ENCODE assay signal across 8 cellular contexts in the genomic region with DNA sequence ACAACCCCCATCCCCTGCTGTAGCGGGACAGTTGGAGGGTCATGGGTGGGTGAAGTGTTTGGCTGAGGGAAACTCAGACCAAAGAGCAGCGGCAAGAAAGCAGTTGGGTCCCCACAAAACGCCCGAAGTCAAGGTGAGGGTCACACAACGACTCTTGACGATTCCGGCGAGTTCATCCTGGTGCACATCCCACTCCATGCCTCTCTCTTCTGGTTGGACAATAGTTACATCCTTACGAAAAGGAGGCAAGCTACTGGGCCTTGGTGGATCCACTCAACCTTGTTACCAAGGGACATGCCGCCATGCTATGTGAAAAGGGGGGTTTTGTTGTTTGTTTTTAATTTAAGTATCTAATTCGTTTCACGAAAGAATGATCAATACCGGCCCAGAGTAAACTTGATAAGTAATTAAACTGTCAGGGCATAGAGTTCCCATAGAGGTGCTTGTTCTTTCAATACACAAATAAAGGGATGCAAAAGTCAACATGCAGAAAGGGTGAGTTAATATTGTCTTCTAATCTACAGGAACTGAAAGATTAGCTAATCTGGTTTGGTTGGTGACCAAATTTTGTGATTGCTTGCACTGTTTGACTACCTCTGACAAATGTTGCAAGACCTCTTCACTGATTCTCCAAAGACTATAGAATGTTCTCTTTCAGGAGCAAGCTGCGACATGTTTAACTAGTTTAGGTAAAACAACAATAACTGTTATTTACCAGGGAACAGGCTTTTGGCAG. TPM values are rescaled to one million over a fixed set of nuclear protein-coding genes. Genes with fewer than 3 reads are reported as not detected.
DNase-seq lines count a peak whose midpoint lies in the region; ATAC-seq and TF ChIP-seq lines count a peak whose summit lies in the region.

No MANE protein-coding gene starts in this region.

- H3K36me3 Mint-ChIP-seq in memory B cell (peaks cover 16% of the 10 kb centered on the region), type B pancreatic cell (peaks cover 33% of the 10 kb centered on the region)

- no peaks in the 10 kb centered on the region for H3K9me3 Mint-ChIP-seq in memory B cell
- H3K9me3 Mint-ChIP-seq in type B pancreatic cell: no peaks in the 10 kb centered on the region

- TF ChIP-seq CTCF in BE2C (IDR thresholded peaks at IDR 0.05; ENCODE audit: low read depth, low read length): no peak
- no peak for TF ChIP-seq CTCF in type B pancreatic cell (conservative IDR thresholded peaks at IDR 0.05)

- H3K4me1 Mint-ChIP-seq in memory B cell (peaks cover 13% of the 10 kb centered on the region), type B pancreatic cell (ENCODE audit: unreplicated experiment) (peaks cover 31% of the 10 kb centered on the region)

- peak overlapping the region; percentile 96 for H3K27ac Mint-ChIP-seq in memory B cell
- peak overlapping the region; percentile 97 for H3K27ac Mint-ChIP-seq in type B pancreatic cell

- DNase-seq in BE2C (peak; percentile 24), H7 (peak; percentile 3), SHP77 (lab: John Stamatoyannopoulos, UW) (peak; percentile 37 to 48), memory B cell (ENCODE audit: low spot score in 2 of 2) (no peak), type B pancreatic cell (ENCODE audit: extremely low spot score, unreplicated experiment) (no peak), GM19238 (ENCODE audit: insufficient read length, low spot score) (no peak)

- peak overlapping the region; percentile 94 for H3K4me3 Mint-ChIP-seq in memory B cell
- H3K4me3 Mint-ChIP-seq in type B pancreatic cell: peak overlapping the region; percentile 98

- H3K36me3 ChIP-seq in BE2C (peaks cover 20% of the 10 kb centered on the region), H7 (replicated peaks; ENCODE audit: control insufficient read depth, insufficient read depth, low read length) (peaks cover 6% of the 10 kb centered on the region), duodenal mucosa (ENCODE audit: control insufficient read depth in 1 of 2, insufficient read depth in 2 of 2, low read length in 2 of 2) (peaks cover 10 to 17% of the 10 kb centered on the region in 2 donors)

- H3K27me3 Mint-ChIP-seq in memory B cell (no peaks in the 10 kb centered on the region), type B pancreatic cell (no peaks in the 10 kb centered on the region)

- peak overlapping the region; percentile 70 for H3K4me3 ChIP-seq in BE2C (ENCODE audit: low read depth, low read length)
- peak overlapping the region; percentile 95 for H3K4me3 ChIP-seq in H7 (ENCODE audit: insufficient read depth, low read depth, low read length)
- H3K4me3 ChIP-seq in duodenal mucosa (ENCODE audit: low read depth in 1 of 2, low read length in 2 of 2): peak overlapping the region; percentile 95 to 96

- H3K9me3 ChIP-seq in BE2C (no peaks in the 10 kb centered on the region), duodenal mucosa (ENCODE audit: control insufficient read depth in 1 of 2, low read length in 2 of 2) (no peaks in the 10 kb centered on the region)

- no peaks in the 10 kb centered on the region for H3K27me3 ChIP-seq in BE2C
- H3K27me3 ChIP-seq in H7 (ENCODE audit: control insufficient read depth, insufficient read depth, low read length): no peaks in the 10 kb centered on the region
- no peaks in the 10 kb centered on the region for H3K27me3 ChIP-seq in duodenal mucosa (ENCODE audit: control insufficient read depth in 1 of 2, insufficient read depth in 2 of 2, low read length in 2 of 2)

- no peak for ATAC-seq in memory B cell (ENCODE audit: low read depth)
- ATAC-seq in GM18868 (IDR thresholded peaks at IDR 0.05; ENCODE audit: unreplicated experiment): no peak

- H3K9ac ChIP-seq in duodenal mucosa (ENCODE audit: low read depth in 1 of 2, low read length in 2 of 2): peak overlapping the region; percentile 86 to 87

- H3K4me1 ChIP-seq in BE2C (no peaks in the 10 kb centered on the region; the same call in 1 of the 2 replicates), duodenal mucosa (ENCODE audit: control insufficient read depth in 1 of 2, insufficient read depth in 2 of 2, low read length in 2 of 2) (peaks cover 3 to 22% of the 10 kb centered on the region in 2 donors)

- H3K27ac ChIP-seq in duodenal mucosa (ENCODE audit: low read depth, low read length): peak overlapping the region; percentile 91

RNA-seq across cellular contexts. Expression of a gene that starts 0.7 kb away (rescaled TPM):
- polyA plus RNA-seq in BE2C (2012; ENCODE audit: insufficient read depth, insufficient read length, low read depth): 74.0 TPM
- 34.5 and 46.4 TPM in 2 replicates for total RNA-seq in H7 (2014; rRNA removed; shearing (Covaris generic))
- 60.4 and 76.6 TPM in 2 replicates for total RNA-seq in type B pancreatic cell (ENCODE audit: low replicate concordance)

Comparison
In these comparisons a context has a peak if more than half of its experiments do, and no peak if none do; other contexts are left out.
1. DNase-seq: peak in BE2C (single experiment), H7 (single experiment) and SHP77 (2 of 2); none in memory B cell (0 of 2), type B pancreatic cell (single experiment) and GM19238 (single experiment).
2. Peak in every context shown above with its lines, with median percentiles within 50 percentile points of each other: H3K4me3 ChIP-seq.